Comparison of ENCODE assay signal across 1 cellular context in genomic region chr5:96615223-96615622, GRCh38.
TF ChIP-seq lines count a peak whose summit lies in the region.

No MANE protein-coding gene starts in this region.

TF ChIP-seq in endothelial cell of umbilical vein, 7 proteins besides CTCF, POLR2A, EP300 and RAD21:
- peak; percentile 16 for TF ChIP-seq POLR2AphosphoS5 (IDR thresholded peaks at IDR 0.05; ENCODE audit: insufficient read depth, low read depth, low read length)
- no peak for TF ChIP-seq EZH2 (IDR thresholded peaks at IDR 0.05; ENCODE audit: borderline replicate concordance, low read depth, low read length, severe bottlenecking)
